9 cellular contexts compared by ENCODE assay signal in the genomic region with DNA sequence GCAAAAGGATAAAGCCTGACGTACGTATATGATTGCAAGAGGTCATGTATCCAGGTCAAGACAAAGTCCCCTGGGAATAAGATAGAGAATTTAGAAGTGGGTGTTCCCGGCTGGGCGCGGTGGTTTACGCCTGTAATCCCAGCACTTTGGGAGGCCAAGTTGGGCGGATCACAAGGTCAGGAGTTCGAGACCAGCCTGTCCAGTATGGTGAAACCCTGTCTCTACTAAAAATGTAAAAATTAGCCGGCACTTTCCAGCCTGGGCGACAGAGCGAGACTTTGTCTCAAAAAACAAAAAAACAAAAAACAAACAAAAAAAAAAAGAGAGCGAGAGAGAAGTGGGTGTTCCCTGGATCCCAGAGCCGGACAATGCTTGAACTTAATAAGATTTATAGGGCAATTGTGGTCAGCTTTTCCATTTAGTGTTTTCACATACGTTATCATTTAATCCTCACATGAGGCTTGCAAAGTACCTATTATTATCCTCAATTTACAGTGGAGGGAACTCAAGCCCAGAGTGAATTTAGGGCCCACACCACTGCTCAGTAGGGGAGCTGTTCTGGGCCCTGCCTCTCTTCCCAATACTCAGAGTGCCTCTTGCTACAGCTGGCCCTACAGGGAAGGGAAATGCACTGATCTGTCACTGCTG. TPM values are rescaled to one million over a fixed set of nuclear protein-coding genes. Genes with fewer than 3 reads are reported as not detected.
DNase-seq lines count a peak whose midpoint lies in the region; ATAC-seq and TF ChIP-seq lines count a peak whose summit lies in the region.
"Had no signal": no experiment of that assay in that cellular context is flagged by ENCODE, and none has a peak within 500 bp of the region (broad histone marks: within the 10 kb centered on the region; RNA-seq: fewer than 3 reads in every experiment).

No MANE protein-coding gene starts in this region.

- WGBS in sigmoid colon, 2 donors, result 57 to 75% methylated on average over 14 of the region's 14 CpGs

- POLR2A ChIA-PET in activated CD4-positive, alpha-beta memory T cell treated with anti-CD3 and anti-CD28 coated beads, Interleukin-2, amount 10 ng/mL, durations not matched to agents 7 days and 5 days (lab: Charles Lee), result interaction anchor here (2.8 kb wide), 1 partner anchor 12 kb away, joined by 12 read pairs; no protein-coding TSS in a partner anchor
- POLR2A ChIA-PET in activated CD4-positive, alpha-beta memory T cell treated with anti-CD3 and anti-CD28 coated beads for 36 hours (lab: Charles Lee), result no interaction called here

- peaks cover 37% of the 10 kb centered on the region for H3K4me1 Mint-ChIP-seq in activated CD4-positive, alpha-beta memory T cell treated with anti-CD3 and anti-CD28 coated beads, Interleukin-2, amount 10 ng/mL, durations not matched to agents 7 days and 5 days
- H3K4me1 Mint-ChIP-seq in activated CD4-positive, alpha-beta memory T cell treated with anti-CD3 and anti-CD28 coated beads for 36 hours (ENCODE audit: low read depth), result peaks cover 31% of the 10 kb centered on the region
- H3K4me1 Mint-ChIP-seq in stimulated activated memory B cell treated with anti-CD40 and anti-IgM and Interleukin-4, amounts not matched to agents 10 μg/mL and 1 μg/mL and 100 μg/mL, for 72 hours, result peaks cover 42% of the 10 kb centered on the region

- TF ChIP-seq POLR2A in sigmoid colon (IDR thresholded peaks at IDR 0.05), result no peak

- no peaks in the 10 kb centered on the region for H3K9me3 ChIP-seq in sigmoid colon
- H3K9me3 ChIP-seq: tibial artery had no signal

- intact Hi-C loops in activated CD4-positive, alpha-beta memory T cell treated with anti-CD3 and anti-CD28 coated beads for 36 hours (cut with micrococcal nuclease), result no loop called here
- intact Hi-C loops in sigmoid colon (cut with DNase I), result loop anchor here (5.0 kb wide), 1 partner anchor 199 kb away; the partner anchor contains the start of gene CAMTA2

- TF ChIP-seq CTCF in epithelial cell of proximal tubule (conservative IDR thresholded peaks at IDR 0.05; ENCODE audit: low read depth, low read length) (no peak), sigmoid colon (IDR thresholded peaks at IDR 0.05) (no peak)

- peaks cover 49% of the 10 kb centered on the region for H3K27me3 Mint-ChIP-seq in activated CD4-positive, alpha-beta memory T cell treated with anti-CD3 and anti-CD28 coated beads, Interleukin-2, amount 10 ng/mL, durations not matched to agents 7 days and 5 days
- peaks cover 37% of the 10 kb centered on the region for H3K27me3 Mint-ChIP-seq in activated CD4-positive, alpha-beta memory T cell treated with anti-CD3 and anti-CD28 coated beads for 36 hours
- peaks cover 66% of the 10 kb centered on the region for H3K27me3 Mint-ChIP-seq in stimulated activated memory B cell treated with anti-CD40 and anti-IgM and Interleukin-4, amounts not matched to agents 10 μg/mL and 1 μg/mL and 100 μg/mL, for 72 hours

- no peak for TF ChIP-seq EP300 in sigmoid colon (IDR thresholded peaks at IDR 0.05)

- CTCF ChIA-PET in activated CD4-positive, alpha-beta memory T cell treated with anti-CD3 and anti-CD28 coated beads, Interleukin-2, amount 10 ng/mL, durations not matched to agents 7 days and 5 days (lab: Charles Lee), result interaction anchor here (1.3 to 2.0 kb wide), 4 partner anchors 9 to 78 kb away, joined by 3 to 9 read pairs (median 6); partner anchors contain the start of genes ARRB2 and TM4SF5
- CTCF ChIA-PET in activated CD4-positive, alpha-beta memory T cell treated with anti-CD3 and anti-CD28 coated beads for 36 hours (lab: Charles Lee), result interaction anchor here (1.0 to 1.9 kb wide), 5 partner anchors 19 to 152 kb away, joined by 3 to 6 read pairs (median 4); partner anchors contain the start of genes PLD2, RNF167 and SLC25A11

- ATAC-seq in stimulated activated memory B cell treated with anti-CD40 and anti-IgM and Interleukin-4, amounts not matched to agents 10 μg/mL and 1 μg/mL and 100 μg/mL, for 72 hours, result no peak

- H3K36me3 ChIP-seq in sigmoid colon, result no peaks in the 10 kb centered on the region
- H3K36me3 ChIP-seq: tibial artery had no signal

- H3K27ac Mint-ChIP-seq in activated CD4-positive, alpha-beta memory T cell treated with anti-CD3 and anti-CD28 coated beads, Interleukin-2, amount 10 ng/mL, durations not matched to agents 7 days and 5 days, result no peak overlapping the region
- H3K27ac Mint-ChIP-seq in activated CD4-positive, alpha-beta memory T cell treated with anti-CD3 and anti-CD28 coated beads for 36 hours, result no peak overlapping the region
- H3K27ac Mint-ChIP-seq in stimulated activated memory B cell treated with anti-CD40 and anti-IgM and Interleukin-4, amounts not matched to agents 10 μg/mL and 1 μg/mL and 100 μg/mL, for 72 hours, result no peak overlapping the region

- H3K4me3 ChIP-seq in epithelial cell of proximal tubule (ENCODE audit: low read depth, low read length) (peak overlapping the region; percentile 65), sigmoid colon (peak overlapping the region in 1 of 4 donors; percentile 76)

- DNase-seq in activated CD4-positive, alpha-beta memory T cell treated with anti-CD3 and anti-CD28 coated beads, Interleukin-2, amount 10 ng/mL, durations not matched to agents 7 days and 5 days, result no peak
- no peak for DNase-seq in activated CD4-positive, alpha-beta memory T cell treated with anti-CD3 and anti-CD28 coated beads for 36 hours
- DNase-seq in epithelial cell of proximal tubule (ENCODE audit: low read depth), result no peak
- no peak for DNase-seq in NCI-H2029 treated with DMSO at 0.1 percent for 48 hours (lab: John Stamatoyannopoulos, UW)
- no peak for DNase-seq in sigmoid colon
- DNase-seq: erythroblast, tibial artery had no signal

- no peaks in the 10 kb centered on the region for H3K36me3 Mint-ChIP-seq in activated CD4-positive, alpha-beta memory T cell treated with anti-CD3 and anti-CD28 coated beads, Interleukin-2, amount 10 ng/mL, durations not matched to agents 7 days and 5 days (ENCODE audit: low read depth)
- H3K36me3 Mint-ChIP-seq in activated CD4-positive, alpha-beta memory T cell treated with anti-CD3 and anti-CD28 coated beads for 36 hours, result no peaks in the 10 kb centered on the region
- no peaks in the 10 kb centered on the region for H3K36me3 Mint-ChIP-seq in stimulated activated memory B cell treated with anti-CD40 and anti-IgM and Interleukin-4, amounts not matched to agents 10 μg/mL and 1 μg/mL and 100 μg/mL, for 72 hours

- peak overlapping the region in 2 of 4 donors; percentile 96 to 99 for H3K27ac ChIP-seq in sigmoid colon

- H3K4me1 ChIP-seq in sigmoid colon, result peaks cover 0 to 50% (median 45%) of the 10 kb centered on the region in 4 donors

- peak overlapping the region; percentile 41 for H3K4me3 Mint-ChIP-seq in activated CD4-positive, alpha-beta memory T cell treated with anti-CD3 and anti-CD28 coated beads, Interleukin-2, amount 10 ng/mL, durations not matched to agents 7 days and 5 days
- H3K4me3 Mint-ChIP-seq in activated CD4-positive, alpha-beta memory T cell treated with anti-CD3 and anti-CD28 coated beads for 36 hours, result no peak overlapping the region
- H3K4me3 Mint-ChIP-seq in stimulated activated memory B cell treated with anti-CD40 and anti-IgM and Interleukin-4, amounts not matched to agents 10 μg/mL and 1 μg/mL and 100 μg/mL, for 72 hours, result peak overlapping the region; percentile 58

- H3K27me3 ChIP-seq in sigmoid colon, result peaks cover 0 to 27% (median 0%) of the 10 kb centered on the region in 3 donors

- no peaks in the 10 kb centered on the region for H3K9me3 Mint-ChIP-seq in activated CD4-positive, alpha-beta memory T cell treated with anti-CD3 and anti-CD28 coated beads, Interleukin-2, amount 10 ng/mL, durations not matched to agents 7 days and 5 days
- no peaks in the 10 kb centered on the region for H3K9me3 Mint-ChIP-seq in activated CD4-positive, alpha-beta memory T cell treated with anti-CD3 and anti-CD28 coated beads for 36 hours
- no peaks in the 10 kb centered on the region for H3K9me3 Mint-ChIP-seq in stimulated activated memory B cell treated with anti-CD40 and anti-IgM and Interleukin-4, amounts not matched to agents 10 μg/mL and 1 μg/mL and 100 μg/mL, for 72 hours

RNA-seq across cellular contexts. Expression of gene GLTPD2, which starts 0.5 kb away (rescaled TPM):
- not detected for total RNA-seq in activated CD4-positive, alpha-beta memory T cell treated with anti-CD3 and anti-CD28 coated beads, Interleukin-2, amount 10 ng/mL, durations not matched to agents 7 days and 5 days
- total RNA-seq in activated CD4-positive, alpha-beta memory T cell treated with anti-CD3 and anti-CD28 coated beads for 36 hours, result not detected
- total RNA-seq in epithelial cell of proximal tubule (not detected in 2 replicates), sigmoid colon (not detected)
- 1 to 10 TPM in 1 of 3 donors, under 1 TPM in 1, not detected in 1; 0.06 to 1.6 TPM for polyA plus RNA-seq in sigmoid colon
- total RNA-seq: pulmonary artery endothelial cell had no signal

RNA-seq across cellular contexts. Expression of gene VMO1, which starts 2.1 kb away (rescaled TPM):
- total RNA-seq in activated CD4-positive, alpha-beta memory T cell treated with anti-CD3 and anti-CD28 coated beads, Interleukin-2, amount 10 ng/mL, durations not matched to agents 7 days and 5 days, result under 1 TPM in 1 of 2 experiments, not detected in 1; 0.40 TPM
- total RNA-seq in activated CD4-positive, alpha-beta memory T cell treated with anti-CD3 and anti-CD28 coated beads for 36 hours, result not detected
- total RNA-seq in epithelial cell of proximal tubule, result not detected in 2 replicates
- total RNA-seq in sigmoid colon, result 1 to 10 TPM in 3 of 4 donors, not detected in 1; 1.1 to 6.4 (median 4.1) TPM
- 1 to 10 TPM in 2 of 3 donors, not detected in 1; 2.2 to 4.4 TPM for polyA plus RNA-seq in sigmoid colon

RNA-seq across cellular contexts. Expression of gene PSMB6, which starts 7.7 kb away (rescaled TPM):
- total RNA-seq in activated CD4-positive, alpha-beta memory T cell treated with anti-CD3 and anti-CD28 coated beads, Interleukin-2, amount 10 ng/mL, durations not matched to agents 7 days and 5 days, result 100 to 1,000 TPM; 118 to 121 TPM
- total RNA-seq in activated CD4-positive, alpha-beta memory T cell treated with anti-CD3 and anti-CD28 coated beads for 36 hours, result 100 to 1,000 TPM; 165 to 177 TPM
- total RNA-seq in epithelial cell of proximal tubule (264 and 337 TPM in 2 replicates), sigmoid colon (100 to 1,000 TPM; 153 to 242 (median 192) TPM)
- polyA plus RNA-seq in sigmoid colon, result 100 to 1,000 TPM; 172 to 213 (median 201) TPM

RNA-seq across cellular contexts. Expression of gene TM4SF5, which starts 16.6 kb away (rescaled TPM):
- under 1 TPM in 1 of 2 experiments, not detected in 1; 0.35 TPM for total RNA-seq in activated CD4-positive, alpha-beta memory T cell treated with anti-CD3 and anti-CD28 coated beads, Interleukin-2, amount 10 ng/mL, durations not matched to agents 7 days and 5 days
- not detected for total RNA-seq in activated CD4-positive, alpha-beta memory T cell treated with anti-CD3 and anti-CD28 coated beads for 36 hours
- not detected in 2 replicates for total RNA-seq in epithelial cell of proximal tubule
- total RNA-seq in sigmoid colon, result not detected
- polyA plus RNA-seq in sigmoid colon, result 10 to 100 TPM in 2 of 3 donors, 1 to 10 TPM in 1; 7.8 to 19.2 (median 11.1) TPM
- total RNA-seq: pulmonary artery endothelial cell had no signal
